In the genomic region with DNA sequence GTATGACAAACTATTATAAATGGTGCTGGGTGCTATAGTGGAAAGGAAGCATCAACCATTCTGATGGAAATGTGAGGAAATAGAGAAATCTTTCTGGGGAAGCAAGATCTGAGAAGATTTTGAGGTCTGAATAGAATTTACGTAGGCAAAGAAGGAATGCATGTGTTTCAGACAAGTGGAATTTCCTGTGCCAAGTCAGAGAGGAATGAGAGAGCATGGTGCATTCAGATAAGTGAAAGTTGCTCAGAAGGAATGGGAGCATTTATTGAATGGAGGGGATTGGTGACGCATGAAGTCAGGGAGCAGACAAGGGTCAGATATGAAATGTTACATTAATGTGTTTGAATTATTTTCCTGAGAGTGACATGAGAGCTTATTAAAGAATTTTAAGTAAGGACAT, we compare ENCODE assay signal across 11 cellular contexts.
DNase-seq lines count a peak whose midpoint lies in the region; ATAC-seq and TF ChIP-seq lines count a peak whose summit lies in the region.
"Had no signal": no experiment of that assay in that cellular context is flagged by ENCODE, and none has a peak within 500 bp of the region (broad histone marks: within the 10 kb centered on the region; RNA-seq: fewer than 3 reads in every experiment).

No MANE protein-coding gene starts in this region.

- no peak overlapping the region for H2BK120ac ChIP-seq in trophoblast cell (ENCODE audit: insufficient read depth, low read length, poor library complexity)

- H3K79me1 ChIP-seq in trophoblast cell (ENCODE audit: low read length): no peaks in the 10 kb centered on the region

- H3K23ac ChIP-seq in trophoblast cell (ENCODE audit: low read length): no peak overlapping the region

- H3K4me2 ChIP-seq in trophoblast cell (ENCODE audit: low read length): peak overlapping the region; percentile 5

- H2BK12ac ChIP-seq in trophoblast cell (ENCODE audit: low read length): no peak overlapping the region

- H3K14ac ChIP-seq in trophoblast cell (ENCODE audit: low read length): no peak overlapping the region

- DNase-seq in GM04503 (ENCODE audit: low read depth) (peak; percentile 84), RWPE2 (ENCODE audit: low spot score) (no peak), fibroblast of gingiva (ENCODE audit: low read depth) (peak; percentile 83), trophoblast cell (no peak), C1 segment of cervical spinal cord (lab: John Stamatoyannopoulos, UW) (no peak)
- DNase-seq: midbrain, T-helper 17 cell had no signal

- H4K8ac ChIP-seq in trophoblast cell (ENCODE audit: low read depth, low read length): no peak overlapping the region

- no peak overlapping the region for H2BK5ac ChIP-seq in trophoblast cell (ENCODE audit: low read depth, low read length, poor library complexity)

- no CpG with 5 or more reads among the region's 2 CpGs for WGBS in trophoblast cell (ENCODE audit: extremely low coverage, insufficient coverage, insufficient read length)

- no peak overlapping the region for H4K12ac ChIP-seq in trophoblast cell (ENCODE audit: low read depth, low read length)

- no peak overlapping the region for H3K18ac ChIP-seq in trophoblast cell (ENCODE audit: low read length)

- H3K9me3 ChIP-seq in RWPE2 (ENCODE audit: severe bottlenecking) (no peaks in the 10 kb centered on the region), trophoblast cell (ENCODE audit: insufficient read depth, low read depth, low read length) (no peaks in the 10 kb centered on the region)

- no peaks in the 10 kb centered on the region for H3K79me2 ChIP-seq in trophoblast cell (ENCODE audit: control insufficient read depth, insufficient read depth, low read length, poor library complexity)

- H3K4me1 ChIP-seq in RWPE2 (ENCODE audit: insufficient read depth, poor library complexity, severe bottlenecking) (peaks cover 64% of the 10 kb centered on the region), trophoblast cell (ENCODE audit: control insufficient read depth in 1 of 2, insufficient read depth in 2 of 2, low read length in 2 of 2) (peaks cover 0 to 2% of the 10 kb centered on the region in 2 experiments)

- H3K4me3 ChIP-seq in RWPE2 (ENCODE audit: severe bottlenecking) (no peak overlapping the region), trophoblast cell (ENCODE audit: low read depth, low read length) (no peak overlapping the region)
- H3K4me3 ChIP-seq: skin epidermis had no signal

- H4K91ac ChIP-seq in trophoblast cell (ENCODE audit: low read depth, low read length): no peak overlapping the region

- H3K27ac ChIP-seq in RWPE2 (ENCODE audit: poor library complexity, severe bottlenecking) (peak overlapping the region; percentile 100), trophoblast cell (ENCODE audit: low read depth, low read length) (no peak overlapping the region)
- H3K27ac ChIP-seq: skin epidermis had no signal

- no peaks in the 10 kb centered on the region for H3K27me3 ChIP-seq in RWPE2 (ENCODE audit: insufficient read depth, poor library complexity, severe bottlenecking)
- no peaks in the 10 kb centered on the region for H3K27me3 ChIP-seq in trophoblast cell (ENCODE audit: insufficient read depth, low read length)

- H2AK5ac ChIP-seq in trophoblast cell (ENCODE audit: low read length): no peak overlapping the region

- TF ChIP-seq CTCF in RWPE2 (IDR thresholded peaks at IDR 0.05; ENCODE audit: poor library complexity, severe bottlenecking): no peak

- H3K9ac ChIP-seq in trophoblast cell (ENCODE audit: low read length): no peak overlapping the region

- peak; percentile 62 for ATAC-seq in RWPE2 (ENCODE audit: low read depth)
- no peak for ATAC-seq in HG03565 (IDR thresholded peaks at IDR 0.05; ENCODE audit: unreplicated experiment)
- ATAC-seq in GM19455 (IDR thresholded peaks at IDR 0.05; ENCODE audit: unreplicated experiment): no peak
- no peak for ATAC-seq in GM19324 (IDR thresholded peaks at IDR 0.05; ENCODE audit: low FRiP score, unreplicated experiment)
- ATAC-seq: T-helper 17 cell had no signal

- H3K4ac ChIP-seq in trophoblast cell (ENCODE audit: low read depth, low read length): no peak overlapping the region

- H2AFZ ChIP-seq in trophoblast cell (ENCODE audit: insufficient read depth, low read length, poor library complexity): no peak overlapping the region

- H3K36me3 ChIP-seq in RWPE2 (ENCODE audit: low read depth) (peaks cover 3% of the 10 kb centered on the region; the same call in 1 of the 2 replicates), trophoblast cell (ENCODE audit: control insufficient read depth in 1 of 2, insufficient read depth in 2 of 2, low read length in 2 of 2) (no peaks in the 10 kb centered on the region)

Comparison
In these comparisons a context has a peak if more than half of its experiments do, and no peak if none do; other contexts are left out.
1. DNase-seq: peak in GM04503 (single experiment) and fibroblast of gingiva (single experiment); none in RWPE2 (single experiment), trophoblast cell (0 of 2) and C1 segment of cervical spinal cord (0 of 14).